ENCODE assay signal across 8 cellular contexts in genomic region chr1:146376309-146376707, GRCh38.
A peak's percentile ranks its signal among the peaks of the same experiment; 100 is the strongest.
DNase-seq lines count a peak whose midpoint lies in the region; ATAC-seq, FAIRE-seq and TF ChIP-seq lines count a peak whose summit lies in the region.
"Not testable (repeated sequence)": the region's sequence is repeated elsewhere in the genome, so short reads cannot be mapped to it uniquely, and the experiment has no call there.

No MANE protein-coding gene starts in this region.

- H3K79me2 ChIP-seq in H1 (ENCODE audit: control insufficient read depth in 1 of 2, insufficient read depth in 2 of 2, low read length in 2 of 2) = not testable (repeated sequence)

- not testable (repeated sequence) for H3K4me1 ChIP-seq in H1 (replicated peaks in 1 of 4; ENCODE audit: control insufficient read depth in 3 of 4, insufficient read depth in 4 of 4, low read length in 3 of 4)

- not testable (repeated sequence) for H3K9me3 ChIP-seq in KOPT-K1 (ENCODE audit: insufficient read depth, low read length, poor library complexity, severe bottlenecking); H1 (ENCODE audit: insufficient read depth in 2 of 2, low read depth in 1 of 2, low read length in 1 of 2)

- not testable (repeated sequence) for FAIRE-seq in RCC 7860 (lab: Jason Lieb, UNC); H1 (lab: Jason Lieb, UNC)

- peak; percentile 56 for ATAC-seq in GM21576 (IDR thresholded peaks at IDR 0.05; ENCODE audit: unreplicated experiment)

- not testable (repeated sequence) for H2AFZ ChIP-seq in H1 (ENCODE audit: low read length)

- peak overlapping the region; percentile 51 to 88; a peak in 2 of 4 replicates for H3K4me2 ChIP-seq in H1 (ENCODE audit: insufficient read depth in 1 of 2, low read depth in 2 of 2, low read length in 2 of 2)

- peak overlapping the region in 2 of 4 experiments; percentile 16 to 44; a peak in 2 of 8 replicates for H3K4me3 ChIP-seq in H1 (ENCODE audit: extremely low read depth in 1 of 4, insufficient read depth in 2 of 4, low read depth in 3 of 4, low read length in 4 of 4)

- TF ChIP-seq POLR2A in H1 (IDR thresholded peaks at IDR 0.05; ENCODE audit: control extremely low read depth in 1 of 2, low read depth in 2 of 2, low read length in 2 of 2) = not testable (repeated sequence)

- CTCF ChIA-PET in H1 (lab: Charles Lee; ENCODE audit: partially characterized antibody) = not testable (repeated sequence)

- not testable (repeated sequence) for H2BK15ac ChIP-seq in H1 (ENCODE audit: low read length)

- H3K18ac ChIP-seq in H1 (ENCODE audit: extremely low read depth, low read length) = not testable (repeated sequence)

- not testable (repeated sequence) for H4K5ac ChIP-seq in H1 (ENCODE audit: insufficient read length, low read depth, low read length)

- H4K20me1 ChIP-seq in H1 (replicated peaks in 1 of 2; ENCODE audit: control insufficient read depth in 1 of 2, insufficient read depth in 2 of 2, low read length in 2 of 2) = not testable (repeated sequence)

- not testable (repeated sequence) for H3K27me3 ChIP-seq in H1 (replicated peaks in 1 of 4; ENCODE audit: control insufficient read depth in 3 of 4, extremely low read depth in 1 of 4, insufficient read depth in 3 of 4, low read length in 3 of 4)

- H3K79me1 ChIP-seq in H1 (ENCODE audit: low read depth, low read length) = not testable (repeated sequence)

- H3K27ac ChIP-seq in KOPT-K1 (ENCODE audit: low read depth, low read length, poor library complexity, severe bottlenecking) = peak overlapping the region; percentile 57
- H3K27ac ChIP-seq in H1 (ENCODE audit: low read depth, low read length) = not testable (repeated sequence)

- not testable (repeated sequence) for H3K36me3 ChIP-seq in KOPT-K1 (ENCODE audit: insufficient read depth, low read length); H1 (ENCODE audit: control insufficient read depth in 2 of 4, insufficient read depth in 4 of 4, low read length in 3 of 4)

- not testable (repeated sequence) for H2BK20ac ChIP-seq in H1 (ENCODE audit: low read length)

- not testable (repeated sequence) for H2BK12ac ChIP-seq in H1 (ENCODE audit: low read depth, low read length)

- not testable (repeated sequence) for H3K23me2 ChIP-seq in H1 (ENCODE audit: low read depth, low read length)

- POLR2A ChIA-PET in H1 (lab: Charles Lee; ENCODE audit: partially characterized antibody) = interaction anchor here (1.5 to 2.1 kb wide), 2 partner anchors 11 to 708 kb away, joined by 7 to 29 read pairs; no protein-coding TSS in a partner anchor

- not testable (repeated sequence) for H2AK5ac ChIP-seq in H1 (ENCODE audit: low read depth, low read length)

- not testable (repeated sequence) for H2BK5ac ChIP-seq in H1 (ENCODE audit: low read depth, low read length)

- DNase-seq in CD1c-positive myeloid dendritic cell (ENCODE audit: extremely low spot score) = peak; percentile 75
- DNase-seq in RCC 7860 (ENCODE audit: low spot score) = peak; percentile 74
- DNase-seq in activated T-cell treated with anti-CD3 and anti-CD28 coated beads for 1 hour (ENCODE audit: low read depth) = peak; percentile 60
- DNase-seq in H1 (ENCODE audit: low read depth in 1 of 2, low spot score in 2 of 2) = peak in 1 of 2 experiments; percentile 77
- DNase-seq in mesenteric fat pad (ENCODE audit: low spot score) = peak; percentile 93
- DNase-seq in stimulated activated CD4-positive, alpha-beta T cell treated with anti-CD3 and anti-CD28 coated beads, TNF-alpha, amount 100 ng/mL, for 1 hour (ENCODE audit: low read depth in 3 of 3, low spot score in 1 of 3) = peak; percentile 57 to 65 (median 61)

- TF ChIP-seq EP300 in H1 (IDR thresholded peaks at IDR 0.05; ENCODE audit: borderline replicate concordance in 1 of 2, low read depth in 2 of 2, low read length in 2 of 2) = not testable (repeated sequence)

- H3K4ac ChIP-seq in H1 (replicated peaks; ENCODE audit: insufficient read length, low read depth, low read length) = not testable (repeated sequence)

- 0% methylated on average over 11 of the region's 27 CpGs; no CpG with 5 or more reads in 1 of the 2 experiments for WGBS in H1 (ENCODE audit: extremely low coverage in 1 of 2, insufficient coverage in 1 of 2, insufficient read length in 1 of 2, insufficient replicate concordance in 2 of 2, low coverage in 1 of 2, low lambda C conversion rate in 2 of 2, missing lambda C conversion rate in 1 of 2), 2 experiments

- TF ChIP-seq CTCF in H1 (IDR thresholded peaks at IDR 0.05; ENCODE audit: control extremely low read depth in 1 of 3, insufficient read depth in 1 of 3, low read depth in 1 of 3, low read length in 3 of 3) = not testable (repeated sequence)

- not testable (repeated sequence) for H3K14ac ChIP-seq in H1 (ENCODE audit: insufficient read length)

- H4K91ac ChIP-seq in H1 (replicated peaks; ENCODE audit: insufficient read length, low read length) = not testable (repeated sequence)

- H3K56ac ChIP-seq in H1 (replicated peaks; ENCODE audit: insufficient read length, low read depth, low read length) = not testable (repeated sequence)

- H3K23ac ChIP-seq in H1 (ENCODE audit: insufficient read length) = not testable (repeated sequence)

- H4K8ac ChIP-seq in H1 (ENCODE audit: extremely low read depth, insufficient read depth, low read length) = not testable (repeated sequence)

- not testable (repeated sequence) for H2BK120ac ChIP-seq in H1 (replicated peaks; ENCODE audit: low read depth, low read length)

- TF ChIP-seq RAD21 in H1 (IDR thresholded peaks at IDR 0.05 in 1 of 2, conservative IDR thresholded peaks at IDR 0.05 in 1 of 2; ENCODE audit: low read depth in 2 of 2, low read length in 2 of 2) = 0 out of 4 replicates have a peak, but pooled peaks of 1 of the 2 experiments have one; percentile 4

- not testable (repeated sequence) for H3K9ac ChIP-seq in H1 (replicated peaks in 1 of 4; ENCODE audit: extremely low read depth in 1 of 4, low read depth in 3 of 4, low read length in 3 of 4)

TF ChIP-seq in H1, 55 proteins besides CTCF, POLR2A, EP300 and RAD21:
- TF ChIP-seq E2F6 (IDR thresholded peaks at IDR 0.05) = peak; percentile 27; the same call in 1 of the 2 replicates
- peak; percentile 72 for TF ChIP-seq CREB1 (IDR thresholded peaks at IDR 0.05)
